Comparison of ENCODE assay signal across 19 cellular contexts in the genomic region with DNA sequence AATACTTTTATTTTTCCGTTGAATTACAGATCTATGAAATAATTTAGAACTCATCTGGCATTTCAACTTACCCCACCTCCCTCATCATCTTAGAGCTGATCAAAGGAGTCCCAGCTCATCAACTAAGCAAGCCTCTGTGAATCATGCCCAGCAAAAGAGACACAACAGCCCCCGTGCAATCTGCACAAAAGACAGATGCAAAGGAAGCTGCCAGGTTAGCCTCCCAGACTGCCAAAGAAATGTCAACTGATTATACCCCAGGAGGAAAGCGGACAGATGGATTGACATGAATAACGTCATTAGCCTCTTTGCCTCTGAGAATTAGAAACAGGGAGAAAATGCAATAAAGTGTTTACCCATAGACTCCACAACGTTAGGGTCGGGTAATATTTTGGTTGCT.
"Had no signal": no experiment of that assay in that cellular context is flagged by ENCODE, and none has a peak within 500 bp of the region (broad histone marks: within the 10 kb centered on the region; RNA-seq: fewer than 3 reads in every experiment).

No MANE protein-coding gene starts in this region.

- H3K4me3 ChIP-seq: lung, prostate gland, right atrium auricular region, skin epidermis, suprapubic skin, transverse colon, uterus had no signal

- H3K27ac ChIP-seq: brain microvascular endothelial cell, prostate gland, right atrium auricular region, skin epidermis, suprapubic skin, transverse colon, uterus had no signal

- H3K36me3 ChIP-seq: brain microvascular endothelial cell, prostate gland, right atrium auricular region, suprapubic skin, transverse colon, uterus had no signal

- H3K27me3 ChIP-seq: brain microvascular endothelial cell, right atrium auricular region, suprapubic skin, transverse colon, uterus had no signal

- H3K9me3 ChIP-seq: prostate gland, uterus had no signal

- DNase-seq: activated CD4-positive, alpha-beta memory T cell treated with anti-CD3 and anti-CD28 coated beads, Interleukin-2, amount 10 ng/mL, durations not matched to agents 7 days and 5 days; activated CD4-positive, alpha-beta T cell treated with anti-CD3 and anti-CD28 coated beads for 48 hours; activated CD4-positive, CD25-positive, alpha-beta regulatory T cell; activated CD8-positive, alpha-beta memory T cell treated with anti-CD3 and anti-CD28 coated beads, Interleukin-2, amount 10 ng/mL, durations not matched to agents 7 days and 5 days; activated naive CD4-positive, alpha-beta T cell treated with Interleukin-2 at 50 U/mL for 16 hours; activated T-cell treated with anti-CD3 and anti-CD28 coated beads, Interleukin-2, amount 50 U/mL, for 1 hour; brain microvascular endothelial cell; cerebellar nuclear complex; effector CD4-positive, alpha-beta T cell; stimulated activated CD4-positive, alpha-beta T cell treated with anti-CD3 and anti-CD28 coated beads, Interleukin-2, amount 100 ng/mL, for 48 hours; stimulated activated naive CD8-positive, alpha-beta T cell treated with anti-CD3 and anti-CD28 coated beads, Interleukin-15, amount 100 ng/mL, for 72 hours; T1000; transverse colon; uterus had no signal
